14 cellular contexts compared by ENCODE assay signal in the genomic region with DNA sequence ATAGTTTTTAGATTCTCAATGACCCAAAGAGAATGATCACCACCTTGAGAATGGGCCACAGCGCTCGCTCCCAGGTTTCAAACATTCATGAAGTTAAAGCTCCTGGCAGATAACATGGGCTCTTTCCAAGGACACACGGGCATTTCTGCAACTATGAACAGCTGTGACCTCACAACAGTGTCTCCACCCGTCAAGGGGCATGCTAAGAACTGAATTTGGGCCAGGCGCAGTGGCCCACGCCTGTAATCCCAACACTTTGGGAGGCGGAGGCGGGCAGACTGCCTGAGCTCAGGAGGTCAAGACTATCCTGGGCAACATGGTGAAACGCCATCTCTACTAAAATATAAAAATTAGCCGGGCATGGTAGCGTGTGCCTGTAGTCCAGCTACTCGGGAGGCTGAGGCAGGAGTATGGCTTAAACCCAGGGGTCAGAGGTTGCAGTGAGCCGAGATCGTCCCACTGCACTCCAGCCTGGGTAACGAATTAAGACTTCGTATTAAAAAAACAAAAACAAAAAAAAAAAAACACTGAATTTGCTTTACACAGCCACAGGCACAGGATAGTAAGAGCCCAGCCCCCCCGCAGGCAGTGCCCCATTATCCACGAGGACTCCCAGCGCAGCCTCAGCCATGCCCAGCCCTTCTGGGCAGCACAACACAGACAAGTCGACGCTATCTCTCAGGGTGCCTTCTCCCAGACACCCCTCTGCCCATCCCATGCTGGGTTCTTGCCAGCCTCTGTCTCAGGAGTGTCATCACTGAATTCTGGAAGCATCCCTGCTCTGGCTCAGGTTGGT. TPM values are rescaled to one million over a fixed set of nuclear protein-coding genes. Genes with fewer than 3 reads are reported as not detected.
DNase-seq lines count a peak whose midpoint lies in the region; ATAC-seq and TF ChIP-seq lines count a peak whose summit lies in the region.
"Had no signal": no experiment of that assay in that cellular context is flagged by ENCODE, and none has a peak within 500 bp of the region (broad histone marks: within the 10 kb centered on the region; RNA-seq: fewer than 3 reads in every experiment).

No MANE protein-coding gene starts in this region.

- no peaks in the 10 kb centered on the region for H3K36me3 ChIP-seq in naive thymus-derived CD4-positive, alpha-beta T cell (ENCODE audit: control insufficient read depth in 2 of 3, insufficient read depth in 3 of 3, low read length in 3 of 3)
- H3K36me3 ChIP-seq in transverse colon: no peaks in the 10 kb centered on the region
- H3K36me3 ChIP-seq: esophagus muscularis mucosa, right lobe of liver had no signal

- no peak overlapping the region for H3K4me3 ChIP-seq in naive thymus-derived CD4-positive, alpha-beta T cell (ENCODE audit: low read length)
- no peak overlapping the region for H3K4me3 ChIP-seq in transverse colon
- H3K4me3 ChIP-seq: esophagus muscularis mucosa, right lobe of liver had no signal

- peak overlapping the region; percentile 94 for H3K27ac Mint-ChIP-seq in activated T-cell treated with anti-CD3 and anti-CD28 coated beads, Interleukin-2, amount 50 U/mL, for 72 hours
- peak overlapping the region in 3 of 5 experiments; percentile 26 to 61 (median 35) for H3K27ac Mint-ChIP-seq in brain
- H3K27ac Mint-ChIP-seq in naive thymus-derived CD4-positive, alpha-beta T cell: peak overlapping the region in 5 of 9 donors; percentile 17 to 56 (median 24)

- intact Hi-C loops in naive thymus-derived CD4-positive, alpha-beta T cell (cut with micrococcal nuclease): no loop called here
- intact Hi-C loops in transverse colon (cut with DNase I; ENCODE audit: low total_unique reads): no loop called here

- no peak for TF ChIP-seq POLR2A in transverse colon (IDR thresholded peaks at IDR 0.05)

- CTCF ChIA-PET in naive thymus-derived CD4-positive, alpha-beta T cell (lab: Charles Lee): interaction anchor here (0.7 kb wide), 1 partner anchor 16 kb away, joined by 4 read pairs; no protein-coding TSS in a partner anchor

- H3K27ac ChIP-seq in naive thymus-derived CD4-positive, alpha-beta T cell (ENCODE audit: low read depth, low read length): no peak overlapping the region
- peak overlapping the region; percentile 88 to 93 (median 91) for H3K27ac ChIP-seq in transverse colon

- TF ChIP-seq CTCF in brain (conservative IDR thresholded peaks at IDR 0.05): no peak
- TF ChIP-seq CTCF in transverse colon (IDR thresholded peaks at IDR 0.05): no peak

- no peaks in the 10 kb centered on the region for H3K9me3 Mint-ChIP-seq in activated T-cell treated with anti-CD3 and anti-CD28 coated beads, Interleukin-2, amount 50 U/mL, for 72 hours
- no peaks in the 10 kb centered on the region for H3K9me3 Mint-ChIP-seq in brain
- H3K9me3 Mint-ChIP-seq in naive thymus-derived CD4-positive, alpha-beta T cell: peaks cover 0 to 2% (median 0%) of the 10 kb centered on the region in 11 donors

- H3K4me1 Mint-ChIP-seq in activated T-cell treated with anti-CD3 and anti-CD28 coated beads, Interleukin-2, amount 50 U/mL, for 72 hours (ENCODE audit: low read depth): peaks cover 90% of the 10 kb centered on the region
- peaks cover 91% of the 10 kb centered on the region for H3K4me1 Mint-ChIP-seq in brain
- peaks cover 72 to 94% (median 86%) of the 10 kb centered on the region in 7 donors for H3K4me1 Mint-ChIP-seq in naive thymus-derived CD4-positive, alpha-beta T cell

- H3K36me3 Mint-ChIP-seq in activated T-cell treated with anti-CD3 and anti-CD28 coated beads, Interleukin-2, amount 50 U/mL, for 72 hours (ENCODE audit: insufficient read depth in 2 of 2): no peaks in the 10 kb centered on the region
- H3K36me3 Mint-ChIP-seq in brain: peaks cover 4% of the 10 kb centered on the region
- peaks cover 0 to under 1% (median 0%) of the 10 kb centered on the region in 5 donors for H3K36me3 Mint-ChIP-seq in naive thymus-derived CD4-positive, alpha-beta T cell

- POLR2A ChIA-PET in naive thymus-derived CD4-positive, alpha-beta T cell (lab: Charles Lee): interaction anchor here (1.2 kb wide), 1 partner anchor 11 kb away, joined by 3 read pairs; no protein-coding TSS in a partner anchor

- H3K4me3 Mint-ChIP-seq in activated T-cell treated with anti-CD3 and anti-CD28 coated beads, Interleukin-2, amount 50 U/mL, for 72 hours: peak overlapping the region; percentile 75 to 95
- peak overlapping the region in 2 of 5 experiments; percentile 20 to 67 for H3K4me3 Mint-ChIP-seq in brain
- peak overlapping the region in 9 of 10 donors; percentile 34 to 98 (median 60) for H3K4me3 Mint-ChIP-seq in naive thymus-derived CD4-positive, alpha-beta T cell

- TF ChIP-seq EP300 in transverse colon (IDR thresholded peaks at IDR 0.05; ENCODE audit: low read depth): no peak

- no peak for ATAC-seq in activated T-cell treated with anti-CD3 and anti-CD28 coated beads, Interleukin-2, amount 50 U/mL, for 72 hours (replicated peaks in 1 of 2)
- no peak for ATAC-seq in naive thymus-derived CD4-positive, alpha-beta T cell
- no peak for ATAC-seq in HG02678 (IDR thresholded peaks at IDR 0.05; ENCODE audit: unreplicated experiment)

- no peaks in the 10 kb centered on the region for H3K27me3 ChIP-seq in naive thymus-derived CD4-positive, alpha-beta T cell (ENCODE audit: control insufficient read depth in 2 of 2, insufficient read depth in 2 of 2, low read length in 2 of 2)
- no peaks in the 10 kb centered on the region for H3K27me3 ChIP-seq in transverse colon
- H3K27me3 ChIP-seq: esophagus muscularis mucosa, right lobe of liver had no signal

- no peaks in the 10 kb centered on the region for H3K9me3 ChIP-seq in naive thymus-derived CD4-positive, alpha-beta T cell (ENCODE audit: control insufficient read depth in 2 of 3, low read length in 3 of 3)
- H3K9me3 ChIP-seq in transverse colon: no peaks in the 10 kb centered on the region
- H3K9me3 ChIP-seq: esophagus muscularis mucosa, right lobe of liver had no signal

- peaks cover 79 to 86% of the 10 kb centered on the region in 2 donors for H3K4me1 ChIP-seq in naive thymus-derived CD4-positive, alpha-beta T cell (ENCODE audit: control insufficient read depth in 2 of 2, insufficient read depth in 2 of 2, low read length in 2 of 2)
- peaks cover 66 to 92% (median 86%) of the 10 kb centered on the region in 4 donors for H3K4me1 ChIP-seq in transverse colon

- DNase-seq in activated T-cell treated with anti-CD3 and anti-CD28 coated beads, Interleukin-2, amount 50 U/mL, for 72 hours: no peak
- no peak for DNase-seq in activated T-cell treated with anti-CD3 and anti-CD28 coated beads, Interleukin-2, amount 50 U/mL, for 48 hours
- DNase-seq in naive thymus-derived CD4-positive, alpha-beta T cell: no peak
- no peak for DNase-seq in transverse colon
- no peak for DNase-seq in stimulated activated CD4-positive, alpha-beta T cell treated with anti-CD3 and anti-CD28 coated beads, Interleukin-12 subunit alpha, Interleukin-12 subunit beta, amount 100 ng/mL, for 4 hours
- DNase-seq in NCI-H1105 (lab: John Stamatoyannopoulos, UW): no peak
- DNase-seq: midbrain, NCI-H2081 treated with DMSO at 0.1 percent for 48 hours, OCI-M1, right lobe of liver, T-helper 9 cell had no signal

- H3K27me3 Mint-ChIP-seq in activated T-cell treated with anti-CD3 and anti-CD28 coated beads, Interleukin-2, amount 50 U/mL, for 72 hours (ENCODE audit: low read depth): no peaks in the 10 kb centered on the region
- H3K27me3 Mint-ChIP-seq in brain: no peaks in the 10 kb centered on the region
- H3K27me3 Mint-ChIP-seq in naive thymus-derived CD4-positive, alpha-beta T cell: no peaks in the 10 kb centered on the region

- in situ Hi-C loops in transverse colon (cut with MboI; ENCODE audit: low pct_ligation_motif_present in 1 of 4, low pct_unique_long_range_greater_than_20kb in 1 of 4, low sequenced_read_pairs in 3 of 4): no loop called here

- 53% methylated on average over 8 to 21 of the region's 21 CpGs for WGBS in transverse colon (ENCODE audit: low coverage in 1 of 2), 2 donors

RNA-seq across cellular contexts. Expression of a gene that starts 7.2 kb away (rescaled TPM):
- total RNA-seq in activated T-cell treated with anti-CD3 and anti-CD28 coated beads, Interleukin-2, amount 50 U/mL, for 72 hours: 100 to 1,000 TPM; 126 to 131 TPM
- 63.5 TPM for polyA plus RNA-seq in brain (ENCODE audit: insufficient read depth, low read depth, low replicate concordance)
- total RNA-seq in naive thymus-derived CD4-positive, alpha-beta T cell: 100 to 1,000 TPM; 175 to 261 (median 178) TPM
- 1 to 10 TPM; 8.9 to 9.0 TPM for polyA plus RNA-seq in naive thymus-derived CD4-positive, alpha-beta T cell
- total RNA-seq in transverse colon: 100 to 1,000 TPM in 3 of 4 donors, 10 to 100 TPM in 1; 72.9 to 419 (median 158) TPM

Comparison
In these comparisons a context has a peak if more than half of its experiments do, and no peak if none do; other contexts are left out.
1. H3K27ac Mint-ChIP-seq: peak in every context shown above with its lines; median percentile 94 in activated T-cell treated with anti-CD3 and anti-CD28 coated beads, Interleukin-2, amount 50 U/mL, for 72 hours; 35 in brain; 24 in naive thymus-derived CD4-positive, alpha-beta T cell.